Comparison of ENCODE assay signal across 1 cellular context in the genomic region with DNA sequence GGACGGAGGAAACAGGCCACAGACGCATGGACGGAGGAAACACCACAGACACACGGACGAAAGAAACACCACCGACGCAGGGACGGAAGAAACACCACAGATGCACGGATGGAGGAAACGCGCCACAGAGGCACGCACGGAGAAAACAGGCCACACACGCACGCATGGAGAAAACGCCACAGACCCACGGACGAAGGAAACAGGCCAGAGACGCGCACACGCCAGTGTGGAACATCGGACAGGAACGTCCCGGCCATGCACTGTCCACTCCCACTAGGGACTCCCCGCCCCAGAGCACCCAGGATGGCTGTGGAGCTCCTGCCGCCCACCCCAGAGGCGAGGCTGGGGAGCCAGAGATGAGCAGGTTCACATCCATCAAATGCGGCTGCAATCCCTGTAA.
TF ChIP-seq lines count a peak whose summit lies in the region.

No MANE protein-coding gene starts in this region.

TF ChIP-seq in WTC11, 78 proteins besides CTCF, POLR2A, EP300 and RAD21 (continued from another document):
- TF ChIP-seq, protein P1, sequence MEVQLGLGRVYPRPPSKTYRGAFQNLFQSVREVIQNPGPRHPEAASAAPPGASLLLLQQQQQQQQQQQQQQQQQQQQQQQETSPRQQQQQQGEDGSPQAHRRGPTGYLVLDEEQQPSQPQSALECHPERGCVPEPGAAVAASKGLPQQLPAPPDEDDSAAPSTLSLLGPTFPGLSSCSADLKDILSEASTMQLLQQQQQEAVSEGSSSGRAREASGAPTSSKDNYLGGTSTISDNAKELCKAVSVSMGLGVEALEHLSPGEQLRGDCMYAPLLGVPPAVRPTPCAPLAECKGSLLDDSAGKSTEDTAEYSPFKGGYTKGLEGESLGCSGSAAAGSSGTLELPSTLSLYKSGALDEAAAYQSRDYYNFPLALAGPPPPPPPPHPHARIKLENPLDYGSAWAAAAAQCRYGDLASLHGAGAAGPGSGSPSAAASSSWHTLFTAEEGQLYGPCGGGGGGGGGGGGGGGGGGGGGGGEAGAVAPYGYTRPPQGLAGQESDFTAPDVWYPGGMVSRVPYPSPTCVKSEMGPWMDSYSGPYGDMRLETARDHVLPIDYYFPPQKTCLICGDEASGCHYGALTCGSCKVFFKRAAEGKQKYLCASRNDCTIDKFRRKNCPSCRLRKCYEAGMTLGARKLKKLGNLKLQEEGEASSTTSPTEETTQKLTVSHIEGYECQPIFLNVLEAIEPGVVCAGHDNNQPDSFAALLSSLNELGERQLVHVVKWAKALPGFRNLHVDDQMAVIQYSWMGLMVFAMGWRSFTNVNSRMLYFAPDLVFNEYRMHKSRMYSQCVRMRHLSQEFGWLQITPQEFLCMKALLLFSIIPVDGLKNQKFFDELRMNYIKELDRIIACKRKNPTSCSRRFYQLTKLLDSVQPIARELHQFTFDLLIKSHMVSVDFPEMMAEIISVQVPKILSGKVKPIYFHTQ (CRISPR knock-in tag; IDR thresholded peaks at IDR 0.05) = no peak
- no peak for TF ChIP-seq JUN (CRISPR knock-in tag; IDR thresholded peaks at IDR 0.05)
